Comparison of ENCODE assay signal across 8 cellular contexts in the genomic region with DNA sequence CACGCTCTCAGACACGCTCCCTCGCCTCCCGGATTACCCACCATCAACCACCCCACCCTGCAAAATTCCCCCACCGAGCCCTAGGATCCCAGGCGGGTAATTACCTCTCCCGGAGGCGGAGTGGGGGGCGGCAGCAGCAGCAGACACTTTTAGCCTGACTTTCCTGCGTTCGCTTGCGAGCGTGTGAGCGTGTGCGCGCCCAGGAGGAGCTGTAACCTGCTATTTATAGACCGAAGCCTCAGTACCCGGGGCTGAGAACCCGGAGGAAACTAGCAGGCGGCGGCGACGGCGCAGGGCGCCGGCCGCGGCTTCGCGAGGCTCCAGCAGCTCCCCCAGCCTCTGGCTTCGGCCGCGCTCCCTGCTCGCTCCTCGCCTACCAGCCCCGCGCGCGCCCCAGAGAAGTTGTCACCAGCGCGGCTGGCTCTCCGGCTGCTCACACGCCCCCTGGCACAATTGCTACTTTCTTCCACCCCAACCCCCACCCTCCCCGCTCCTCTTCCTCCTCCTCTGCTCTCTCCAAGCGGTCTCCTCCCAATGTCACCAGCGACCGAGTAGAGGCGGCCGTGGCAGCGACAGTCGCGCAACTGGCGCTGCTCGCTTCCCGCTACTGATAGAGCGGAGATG. TPM values are rescaled to one million over a fixed set of nuclear protein-coding genes. Genes with fewer than 3 reads are reported as not detected.
A peak's percentile ranks its signal among the peaks of the same experiment; 100 is the strongest.
DNase-seq lines count a peak whose midpoint lies in the region; ATAC-seq and TF ChIP-seq lines count a peak whose summit lies in the region.

A gene (minus strand): TSS at position 197 of the 624 bp plus-strand sequence.

- H3K4me3 ChIP-seq in BJ (ENCODE audit: low read depth, low read length) = peak within 1 kb of the TSS; percentile 62
- H3K4me3 ChIP-seq in SJSA1 = peak within 1 kb of the TSS; percentile 19; the same call in 1 of the 2 replicates
- peak within 1 kb of the TSS; percentile 8 to 38 for H3K4me3 ChIP-seq in neutrophil (ENCODE audit: low read depth in 1 of 2, low read length in 1 of 2)

- CTCF ChIA-PET in BJ (lab: Yijun Ruan, JAX) = interaction anchor here (1.1 to 1.5 kb wide), 3 partner anchors 20 to 1683 kb away, joined by 3 read pairs; no protein-coding TSS in a partner anchor

- H3K27me3 Mint-ChIP-seq in H9 (ENCODE audit: low read depth) = peaks cover 63% of the 10 kb centered on the region
- H3K27me3 Mint-ChIP-seq in activated naive CD4-positive, alpha-beta T cell treated with anti-CD3 and anti-CD28 coated beads, Interleukin-2, amount 50 U/mL, for 24 hours = peaks cover 8% of the 10 kb centered on the region
- H3K27me3 Mint-ChIP-seq in type B pancreatic cell = peaks cover 68% of the 10 kb centered on the region

- no CpG with 5 or more reads among the region's 56 CpGs for WGBS in H9 (ENCODE audit: extremely low coverage, insufficient read length, low lambda C conversion rate)

- no peak within 1 kb of the TSS for H2BK15ac ChIP-seq in H9 (ENCODE audit: low read depth, low read length)

- H3K4me2 ChIP-seq in H9 (ENCODE audit: insufficient read depth, insufficient read length, low read length) = peak within 1 kb of the TSS; percentile 52

- H3K27me3 ChIP-seq in BJ (ENCODE audit: control insufficient read depth, insufficient read depth, low read length) (no peaks in the 10 kb centered on the region), H9 (ENCODE audit: insufficient read depth, low read length) (peaks cover 25% of the 10 kb centered on the region; the same call in 1 of the 2 replicates), SJSA1 (replicated peaks) (peaks cover 52% of the 10 kb centered on the region), neutrophil (peaks cover 80% of the 10 kb centered on the region)

- H4K91ac ChIP-seq in H9 (ENCODE audit: insufficient read length, low read depth, low read length) = no peak within 1 kb of the TSS

- DNase-seq in BJ (ENCODE audit: low read depth) (no peak), H9 (peak; percentile 53), SJSA1 (ENCODE audit: low read depth in 1 of 2, low spot score in 2 of 2) (peak in 1 of 2 experiments; percentile 6), glomerular visceral epithelial cell (ENCODE audit: extremely low spot score) (peak; percentile 71), type B pancreatic cell (ENCODE audit: extremely low spot score, unreplicated experiment) (no peak)

- H2BK12ac ChIP-seq in H9 (ENCODE audit: insufficient read length, low read depth, low read length) = no peak within 1 kb of the TSS

- ATAC-seq in HG03097 (IDR thresholded peaks at IDR 0.05; ENCODE audit: low FRiP score, unreplicated experiment) = no peak

- no peak within 1 kb of the TSS for H3K14ac ChIP-seq in H9 (ENCODE audit: insufficient read depth, low read length)

- no peak for TF ChIP-seq CTCF in BJ (IDR thresholded peaks at IDR 0.05; ENCODE audit: insufficient read depth, low read depth, low read length)
- TF ChIP-seq CTCF in H9 (conservative IDR thresholded peaks at IDR 0.05) = no peak
- TF ChIP-seq CTCF in neutrophil (IDR thresholded peaks at IDR 0.05) = no peak
- no peak for TF ChIP-seq CTCF in type B pancreatic cell (conservative IDR thresholded peaks at IDR 0.05)

- H3K4ac ChIP-seq in H9 (ENCODE audit: low read depth, low read length) = no peak within 1 kb of the TSS

- no peaks in the 10 kb centered on the region for H3K79me1 ChIP-seq in H9 (ENCODE audit: insufficient read depth, low read depth, low read length, poor library complexity, severe bottlenecking)

- H3K27ac Mint-ChIP-seq in H9 (no peak within 1 kb of the TSS), type B pancreatic cell (no peak within 1 kb of the TSS)
- peak within 1 kb of the TSS; percentile 62 for H3K27ac Mint-ChIP-seq in activated naive CD4-positive, alpha-beta T cell treated with anti-CD3 and anti-CD28 coated beads, Interleukin-2, amount 50 U/mL, for 24 hours

- H3K79me2 ChIP-seq in H9 (ENCODE audit: insufficient read depth, low read length) = no peaks in the 10 kb centered on the region

- H3K56ac ChIP-seq in H9 (ENCODE audit: insufficient read length, low read depth, low read length) = no peak within 1 kb of the TSS

- POLR2A ChIA-PET in BJ (lab: Charles Lee) = interaction anchor here (0.5 to 0.6 kb wide), 4 partner anchors 339 to 1191 kb away, joined by 3 to 5 read pairs (median 4); a partner anchor contains a TSS

- no peak within 1 kb of the TSS for H2AFZ ChIP-seq in H9 (ENCODE audit: low read length)

- no peaks in the 10 kb centered on the region for H3K36me3 Mint-ChIP-seq in H9 (ENCODE audit: insufficient read depth in 1 of 3, low read depth in 3 of 3)
- H3K36me3 Mint-ChIP-seq in activated naive CD4-positive, alpha-beta T cell treated with anti-CD3 and anti-CD28 coated beads, Interleukin-2, amount 50 U/mL, for 24 hours = no peaks in the 10 kb centered on the region
- no peaks in the 10 kb centered on the region for H3K36me3 Mint-ChIP-seq in type B pancreatic cell

- no peak within 1 kb of the TSS for H3K18ac ChIP-seq in H9 (ENCODE audit: insufficient read length, low read depth, low read length)

- H4K20me1 ChIP-seq in H9 (ENCODE audit: control insufficient read depth, insufficient read depth, insufficient read length) = no peaks in the 10 kb centered on the region

- no peak within 1 kb of the TSS for H2BK120ac ChIP-seq in H9 (ENCODE audit: low read depth, low read length, poor library complexity, severe bottlenecking)

- H3K4me1 ChIP-seq in H9 (ENCODE audit: insufficient read depth, low read length) (no peaks in the 10 kb centered on the region), SJSA1 (replicated peaks) (peaks cover 7% of the 10 kb centered on the region; the same call in 1 of the 2 replicates), neutrophil (ENCODE audit: control insufficient read depth in 1 of 2, insufficient read depth in 1 of 2, low read depth in 1 of 2, low read length in 1 of 2) (peaks cover 0 to 18% of the 10 kb centered on the region in 2 experiments)

- H3K23ac ChIP-seq in H9 (ENCODE audit: insufficient read length, low read depth, low read length) = no peak within 1 kb of the TSS

- no peak within 1 kb of the TSS for H2BK20ac ChIP-seq in H9 (ENCODE audit: low read depth, low read length, poor library complexity, severe bottlenecking)

- no peak within 1 kb of the TSS for H2BK5ac ChIP-seq in H9 (ENCODE audit: insufficient read length, low read length)

- peak within 1 kb of the TSS; percentile 74 to 90 for H3K4me3 Mint-ChIP-seq in H9
- H3K4me3 Mint-ChIP-seq in activated naive CD4-positive, alpha-beta T cell treated with anti-CD3 and anti-CD28 coated beads, Interleukin-2, amount 50 U/mL, for 24 hours = peak within 1 kb of the TSS; percentile 93
- peak within 1 kb of the TSS; percentile 90 for H3K4me3 Mint-ChIP-seq in type B pancreatic cell

- H3K23me2 ChIP-seq in H9 (ENCODE audit: insufficient read length, low read depth, low read length, poor library complexity, severe bottlenecking) = peaks cover 16% of the 10 kb centered on the region

- H3K27ac ChIP-seq in H9 (ENCODE audit: insufficient read length, low read depth, low read length) (no peak within 1 kb of the TSS), SJSA1 (no peak within 1 kb of the TSS), neutrophil (no peak within 1 kb of the TSS)

- H3K36me3 ChIP-seq in BJ (ENCODE audit: control insufficient read depth, insufficient read depth, low read length) (no peaks in the 10 kb centered on the region), SJSA1 (no peaks in the 10 kb centered on the region), neutrophil (no peaks in the 10 kb centered on the region)

- no peak within 1 kb of the TSS for H3K9ac ChIP-seq in H9 (ENCODE audit: extremely low read depth, insufficient read length, low read length)

- H3K9me3 Mint-ChIP-seq in H9 (no peaks in the 10 kb centered on the region), type B pancreatic cell (no peaks in the 10 kb centered on the region)
- no peaks in the 10 kb centered on the region for H3K9me3 Mint-ChIP-seq in activated naive CD4-positive, alpha-beta T cell treated with anti-CD3 and anti-CD28 coated beads, Interleukin-2, amount 50 U/mL, for 24 hours

- peaks cover 4 to 14% of the 10 kb centered on the region in 2 experiments; a peak in 3 of 4 replicates for H3K4me1 Mint-ChIP-seq in H9
- H3K4me1 Mint-ChIP-seq in activated naive CD4-positive, alpha-beta T cell treated with anti-CD3 and anti-CD28 coated beads, Interleukin-2, amount 50 U/mL, for 24 hours = peaks cover 19% of the 10 kb centered on the region
- H3K4me1 Mint-ChIP-seq in type B pancreatic cell (ENCODE audit: unreplicated experiment) = no peaks in the 10 kb centered on the region

- no peak within 1 kb of the TSS for H4K5ac ChIP-seq in H9 (ENCODE audit: insufficient read length, low read depth, low read length)

- H3K9me3 ChIP-seq in H9 (ENCODE audit: control insufficient read depth, low read depth, low read length) (no peaks in the 10 kb centered on the region), SJSA1 (replicated peaks) (no peaks in the 10 kb centered on the region), neutrophil (no peaks in the 10 kb centered on the region)

- no peak within 1 kb of the TSS for H3T11ph ChIP-seq in H9 (ENCODE audit: low read length)

- no peak within 1 kb of the TSS for H4K8ac ChIP-seq in H9 (replicated peaks; ENCODE audit: insufficient read length, low read depth, low read length)

- H2AK5ac ChIP-seq in H9 (ENCODE audit: insufficient read length, low read length) = no peak within 1 kb of the TSS

RNA-seq across cellular contexts. Expression of the gene that starts here (rescaled TPM):
- polyA plus RNA-seq in BJ (2011; rRNA removed) = 18.1 and 29.5 TPM in 2 replicates
- polyA minus RNA-seq in BJ (2011; rRNA and poly(A)+ RNA removed) = 47.8 and 64.3 TPM in 2 replicates
- 0.07 TPM in 2 replicates for total RNA-seq in H9 (2021)
- 0.69 and 3.4 TPM in 2 replicates for total RNA-seq in SJSA1 (2014; rRNA removed; shearing (Covaris generic))
- total RNA-seq in type B pancreatic cell (ENCODE audit: low replicate concordance) = 4.8 and 9.0 TPM in 2 replicates

Comparison
In these comparisons a context has a peak if more than half of its experiments do, and no peak if none do; other contexts are left out.
1. Peak in DNase-seq and H3K4me2 ChIP-seq in H9; RNA of the gene not detected or under 1 TPM.